In the genomic region with DNA sequence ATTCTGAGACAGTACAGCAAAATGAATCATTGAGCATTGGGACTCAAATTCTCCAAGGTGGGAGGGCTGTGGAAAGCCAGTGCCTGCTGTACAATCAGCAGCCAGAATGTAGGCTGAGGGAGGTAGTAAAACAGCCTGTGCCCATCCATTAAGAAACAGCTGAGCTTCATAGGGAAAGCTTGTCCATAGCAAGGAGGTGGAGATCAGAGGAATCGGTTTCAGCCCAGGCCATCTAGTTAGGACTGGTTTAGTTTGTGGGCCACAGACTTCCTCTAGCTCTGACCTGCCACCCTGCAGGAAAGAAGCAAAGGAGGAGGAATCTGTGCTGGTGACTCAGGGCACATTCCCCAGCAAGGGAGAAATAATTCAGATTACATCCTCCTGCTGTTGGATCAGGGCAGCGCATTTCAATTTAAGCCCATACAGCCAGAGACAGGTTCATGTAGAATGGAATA, we compare ENCODE assay signal across 9 cellular contexts.
A peak's percentile ranks its signal among the peaks of the same experiment; 100 is the strongest.
DNase-seq lines count a peak whose midpoint lies in the region; ATAC-seq and TF ChIP-seq lines count a peak whose summit lies in the region.
"Had no signal": no experiment of that assay in that cellular context is flagged by ENCODE, and none has a peak within 500 bp of the region (broad histone marks: within the 10 kb centered on the region; RNA-seq: fewer than 3 reads in every experiment).

No MANE protein-coding gene starts in this region.

- peak; percentile 52 for TF ChIP-seq CTCF in AG04450 (IDR thresholded peaks at IDR 0.05; ENCODE audit: low read depth, low read length)
- TF ChIP-seq CTCF in endothelial cell (IDR thresholded peaks at IDR 0.05; ENCODE audit: unreplicated experiment) = peak; percentile 33

- CTCF ChIA-PET in AG04450 (lab: Charles Lee) = interaction anchor here (0.7 to 1.2 kb wide), 3 partner anchors 12 to 38 kb away, joined by 3 to 5 read pairs (median 3); no protein-coding TSS in a partner anchor

- POLR2A ChIA-PET in AG04450 (lab: Yijun Ruan, JAX) = no interaction called here

- peaks cover 4% of the 10 kb centered on the region for H3K27me3 Mint-ChIP-seq in endothelial cell (ENCODE audit: unreplicated experiment)

- H3K4me1 Mint-ChIP-seq in endothelial cell (ENCODE audit: unreplicated experiment) = peaks cover 36% of the 10 kb centered on the region

- no peak overlapping the region for H3K9ac ChIP-seq in muscle layer of colon (ENCODE audit: low read length)

- DNase-seq in AG04450 (ENCODE audit: low read depth, low spot score) (peak; percentile 49), NCI-H2081 (lab: John Stamatoyannopoulos, UW) (peak; percentile 17 to 72), endothelial cell (ENCODE audit: low spot score) (no peak), T-helper 1 cell (no peak)
- no peak for DNase-seq in stimulated activated CD4-positive, alpha-beta T cell treated with anti-CD3 and anti-CD28 coated beads, Interleukin-15, amount 100 ng/mL, for 24 hours
- DNase-seq: effector CD8-positive, alpha-beta T cell had no signal

- peaks cover 13% of the 10 kb centered on the region for H3K36me3 Mint-ChIP-seq in endothelial cell (ENCODE audit: low read depth, unreplicated experiment)

- no peaks in the 10 kb centered on the region for H3K9me3 Mint-ChIP-seq in endothelial cell (ENCODE audit: unreplicated experiment)

- H3K27me3 ChIP-seq in AG04450 (ENCODE audit: control insufficient read depth, insufficient read depth, low read length) = no peaks in the 10 kb centered on the region
- H3K27me3 ChIP-seq in muscle layer of colon (ENCODE audit: control insufficient read depth in 1 of 2, insufficient read depth in 2 of 2, low read length in 2 of 2) = no peaks in the 10 kb centered on the region

- H3K4me3 ChIP-seq in AG04450 (ENCODE audit: low read depth, low read length) = no peak overlapping the region
- peak overlapping the region in 1 of 2 donors; percentile 15 for H3K4me3 ChIP-seq in muscle layer of colon (ENCODE audit: low read depth in 1 of 2, low read length in 2 of 2)

- H3K36me3 ChIP-seq in muscle layer of colon (ENCODE audit: insufficient read depth, low read length) = no peaks in the 10 kb centered on the region

- ATAC-seq in GM18858 (IDR thresholded peaks at IDR 0.05; ENCODE audit: unreplicated experiment) (no peak), GM21825 (IDR thresholded peaks at IDR 0.05; ENCODE audit: unreplicated experiment) (no peak)

- no peak overlapping the region for H3K27ac ChIP-seq in AG04450 (ENCODE audit: low read depth, low read length)
- H3K27ac ChIP-seq in muscle layer of colon (ENCODE audit: low read depth, low read length) = peak overlapping the region; percentile 55

- H3K9me3 ChIP-seq in AG04450 (ENCODE audit: control insufficient read depth, insufficient read depth, low read length) (no peaks in the 10 kb centered on the region), muscle layer of colon (ENCODE audit: low read length) (no peaks in the 10 kb centered on the region)

- no peak overlapping the region for H3K4me3 Mint-ChIP-seq in endothelial cell (ENCODE audit: unreplicated experiment)

- H3K4me1 ChIP-seq in muscle layer of colon (ENCODE audit: insufficient read depth, low read length) = peaks cover 42% of the 10 kb centered on the region

- H3K27ac Mint-ChIP-seq in endothelial cell (ENCODE audit: unreplicated experiment) = no peak overlapping the region

Comparison
In these comparisons a context has a peak if more than half of its experiments do, and no peak if none do; other contexts are left out.
1. DNase-seq: peak in AG04450 (single experiment) and NCI-H2081 (2 of 2); none in endothelial cell (single experiment), stimulated activated CD4-positive, alpha-beta T cell treated with anti-CD3 and anti-CD28 coated beads, Interleukin-15, amount 100 ng/mL, for 24 hours (single experiment) and T-helper 1 cell (0 of 5).